ENCODE assay signal across 8 cellular contexts in genomic region chr19:34962945-34963530, GRCh38. TPM values are rescaled to one million over a fixed set of nuclear protein-coding genes. Genes with fewer than 3 reads are reported as not detected.
A peak's percentile ranks its signal among the peaks of the same experiment; 100 is the strongest.
DNase-seq lines count a peak whose midpoint lies in the region; ATAC-seq and TF ChIP-seq lines count a peak whose summit lies in the region.

No MANE protein-coding gene starts in this region.

- peaks cover 25% of the 10 kb centered on the region for H3K79me2 ChIP-seq in DND-41 (ENCODE audit: insufficient read depth, low read length)
- no peaks in the 10 kb centered on the region for H3K79me2 ChIP-seq in OCI-LY1 (ENCODE audit: insufficient read depth, low read length)

- H4K20me1 ChIP-seq in DND-41 (ENCODE audit: insufficient read depth, low read length) = no peaks in the 10 kb centered on the region
- H4K20me1 ChIP-seq in OCI-LY1 (ENCODE audit: insufficient read depth, low read length) = no peaks in the 10 kb centered on the region

- TF ChIP-seq CTCF in DND-41 (IDR thresholded peaks at IDR 0.05; ENCODE audit: borderline replicate concordance, extremely low read depth, low read length, poor library complexity, severe bottlenecking) = no peak
- TF ChIP-seq CTCF in OCI-LY1 (IDR thresholded peaks at IDR 0.05; ENCODE audit: low read length) = no peak

- H3K9me3 ChIP-seq in DND-41 (ENCODE audit: insufficient read depth, low read length, severe bottlenecking) = peaks cover 37% of the 10 kb centered on the region
- H3K9me3 ChIP-seq in OCI-LY1 (ENCODE audit: low read length) = peaks cover 27% of the 10 kb centered on the region
- peaks cover 29 to 35% of the 10 kb centered on the region in 2 donors for H3K9me3 ChIP-seq in muscle layer of duodenum (ENCODE audit: control insufficient read depth in 1 of 2, low read length in 2 of 2)

- peaks cover 11% of the 10 kb centered on the region for H3K27me3 ChIP-seq in DND-41 (ENCODE audit: insufficient read depth, low read length, poor library complexity)
- H3K27me3 ChIP-seq in OCI-LY1 (ENCODE audit: insufficient read depth, low read length) = peaks cover 6% of the 10 kb centered on the region; the same call in 1 of the 2 replicates
- H3K27me3 ChIP-seq in muscle layer of duodenum (ENCODE audit: low read depth, low read length) = no peaks in the 10 kb centered on the region

- H3K27ac ChIP-seq in DND-41 (ENCODE audit: low read length) (peak overlapping the region; percentile 53; the same call in 1 of the 2 replicates), OCI-LY1 (ENCODE audit: low read depth, low read length, poor library complexity, severe bottlenecking) (peak overlapping the region; percentile 57), muscle layer of duodenum (ENCODE audit: low read length) (no peak overlapping the region)

- H3K9me2 ChIP-seq in OCI-LY1 (ENCODE audit: low read depth, low read length) = no peaks in the 10 kb centered on the region

- peak overlapping the region; percentile 97 for H3K4me2 ChIP-seq in DND-41 (ENCODE audit: insufficient read depth, low read length)
- peak overlapping the region; percentile 90 for H3K4me2 ChIP-seq in OCI-LY1 (ENCODE audit: low read length)

- DNase-seq in DND-41 = peak; percentile 15
- DNase-seq in dermis blood vessel endothelial cell = peak; percentile 62
- no peak for DNase-seq in GF-D8 (lab: John Stamatoyannopoulos, UW)
- no peak for DNase-seq in activated gamma-delta T cell (lab: John Stamatoyannopoulos, UW)
- DNase-seq in NCI-H146 treated with DMSO at 0.1 percent for 48 hours (lab: John Stamatoyannopoulos, UW; ENCODE audit: unreplicated experiment) = no peak

- H2AFZ ChIP-seq in DND-41 (ENCODE audit: low read depth, low read length) (peak overlapping the region; percentile 68), OCI-LY1 (ENCODE audit: low read length) (no peak overlapping the region)

- no peak for ATAC-seq in DND-41 (ENCODE audit: insufficient read depth, low read depth)
- no peak for ATAC-seq in HG03457 (IDR thresholded peaks at IDR 0.05; ENCODE audit: unreplicated experiment)

- H3F3A ChIP-seq in OCI-LY1 (ENCODE audit: insufficient read depth, low read length) = no peaks in the 10 kb centered on the region

- H3K4me3 ChIP-seq in DND-41 (ENCODE audit: low read depth in 1 of 2, low read length in 2 of 2) (peak overlapping the region; percentile 64 to 73), OCI-LY1 (ENCODE audit: low read depth, low read length, poor library complexity, severe bottlenecking) (peak overlapping the region; percentile 80), muscle layer of duodenum (ENCODE audit: low read depth in 1 of 2, low read length in 2 of 2) (peak overlapping the region; percentile 68 to 100)

- H3K9ac ChIP-seq in DND-41 (ENCODE audit: low read depth, low read length) (peak overlapping the region; percentile 89), OCI-LY1 (ENCODE audit: low read length) (peak overlapping the region; percentile 72)

- H3K36me3 ChIP-seq in DND-41 (ENCODE audit: insufficient read depth, low read length) (peaks cover 39% of the 10 kb centered on the region), OCI-LY1 (ENCODE audit: insufficient read depth, low read length) (peaks cover 33% of the 10 kb centered on the region), muscle layer of duodenum (ENCODE audit: control insufficient read depth in 1 of 2, insufficient read depth in 2 of 2, low read length in 2 of 2) (peaks cover 23 to 35% of the 10 kb centered on the region in 2 donors)

- H3K4me1 ChIP-seq in DND-41 (ENCODE audit: insufficient read depth, low read length) = peaks cover 32% of the 10 kb centered on the region
- peaks cover 17% of the 10 kb centered on the region for H3K4me1 ChIP-seq in OCI-LY1 (ENCODE audit: insufficient read depth, low read length, severe bottlenecking)
- peaks cover 7 to 15% of the 10 kb centered on the region in 2 donors for H3K4me1 ChIP-seq in muscle layer of duodenum (ENCODE audit: control insufficient read depth in 1 of 2, insufficient read depth in 2 of 2, low read length in 2 of 2)

RNA-seq across cellular contexts. Expression of gene ZNF792, which starts 1.0 kb away (rescaled TPM):
- 55.2 and 57.2 TPM in 2 replicates for total RNA-seq in dermis blood vessel endothelial cell

RNA-seq across cellular contexts. Expression of gene ZNF30, which starts 36.3 kb away (rescaled TPM):
- total RNA-seq in dermis blood vessel endothelial cell = 5.2 and 7.3 TPM in 2 replicates

RNA-seq across cellular contexts. Expression of gene GRAMD1A, which starts 37.1 kb away (rescaled TPM):
- 48.5 and 56.0 TPM in 2 replicates for total RNA-seq in dermis blood vessel endothelial cell

Comparison
In these comparisons a context has a peak if more than half of its experiments do, and no peak if none do; other contexts are left out.
1. DNase-seq: peak in DND-41 (single experiment) and dermis blood vessel endothelial cell (single experiment); none in GF-D8 (single experiment), activated gamma-delta T cell (single experiment) and NCI-H146 treated with DMSO at 0.1 percent for 48 hours (single experiment).
2. Peak in every context shown above with its lines, with median percentiles within 50 percentile points of each other: H3K4me3 ChIP-seq.